9 cellular contexts compared by ENCODE assay signal in the genomic region with DNA sequence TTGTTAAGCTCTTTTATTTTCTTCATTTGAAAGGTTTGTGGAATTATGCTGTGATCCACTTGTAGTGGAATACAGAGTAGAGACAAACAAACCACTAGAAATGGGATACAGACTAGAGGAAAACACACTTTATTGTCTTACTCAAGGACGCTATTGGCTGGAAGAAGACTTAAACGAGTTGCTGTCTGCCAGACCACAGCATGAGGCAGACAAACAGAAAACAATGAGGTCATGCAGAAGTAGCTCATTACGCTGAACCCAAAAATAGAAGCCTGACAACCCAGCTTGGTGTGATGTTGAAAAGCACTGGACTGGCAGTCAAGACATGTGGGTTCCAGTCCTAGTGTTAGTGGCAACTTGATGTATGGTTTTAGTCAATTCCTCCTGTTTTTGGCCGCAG.
DNase-seq lines count a peak whose midpoint lies in the region; ATAC-seq and TF ChIP-seq lines count a peak whose summit lies in the region.
"Had no signal": no experiment of that assay in that cellular context is flagged by ENCODE, and none has a peak within 500 bp of the region (broad histone marks: within the 10 kb centered on the region; RNA-seq: fewer than 3 reads in every experiment).

No MANE protein-coding gene starts in this region.

- H3K27me3 Mint-ChIP-seq in HFFc6 (ENCODE audit: insufficient read depth) (no peaks in the 10 kb centered on the region; the same call in 1 of the 2 replicates), CD14-positive monocyte (ENCODE audit: low read depth in 3 of 3) (peaks cover 0 to 2% (median 0%) of the 10 kb centered on the region in 3 donors)

- H3K27me3 ChIP-seq in BJ (ENCODE audit: control insufficient read depth, insufficient read depth, low read length) (no peaks in the 10 kb centered on the region), layer of hippocampus (ENCODE audit: control insufficient read depth, insufficient read depth, low read length) (no peaks in the 10 kb centered on the region)

- peak overlapping the region; percentile 75 for H3K4me3 Mint-ChIP-seq in HFFc6
- no peak overlapping the region for H3K4me3 Mint-ChIP-seq in CD14-positive monocyte

- intact Hi-C loops in CD14-positive monocyte (cut with micrococcal nuclease) = no loop called here

- peaks cover 6% of the 10 kb centered on the region for H3K9me3 Mint-ChIP-seq in HFFc6
- H3K9me3 Mint-ChIP-seq in CD14-positive monocyte = peaks cover 0 to 3% (median 0%) of the 10 kb centered on the region in 7 donors

- DNase-seq in BJ (ENCODE audit: low read depth) = peak; percentile 93
- peak; percentile 97 for DNase-seq in HFFc6
- peak; percentile 96 for DNase-seq in astrocyte of the hippocampus (ENCODE audit: low read depth, low spot score)
- no peak for DNase-seq in CD14-positive monocyte (ENCODE audit: low spot score)
- no peak for DNase-seq in GF-D8 (lab: John Stamatoyannopoulos, UW)
- DNase-seq: activated CD4-positive, alpha-beta T cell treated with anti-CD3 and anti-CD28 coated beads, Interleukin-2, amount 50 U/mL, for 1 hour had no signal

- POLR2A ChIA-PET in BJ (lab: Charles Lee) = no interaction called here

- TF ChIP-seq CTCF in BJ (IDR thresholded peaks at IDR 0.05; ENCODE audit: insufficient read depth, low read depth, low read length) = no peak
- TF ChIP-seq CTCF in HFFc6 (IDR thresholded peaks at IDR 0.05) = no peak
- no peak for TF ChIP-seq CTCF in CD14-positive monocyte (IDR thresholded peaks at IDR 0.05)

- H3K4me1 Mint-ChIP-seq in HFFc6 (ENCODE audit: low read depth) (peaks cover 89% of the 10 kb centered on the region), CD14-positive monocyte (no peaks in the 10 kb centered on the region)

- no peak overlapping the region for H3K4me3 ChIP-seq in BJ (ENCODE audit: low read depth, low read length)

- no peaks in the 10 kb centered on the region for H3K36me3 ChIP-seq in BJ (ENCODE audit: control insufficient read depth, insufficient read depth, low read length)

- CTCF ChIA-PET in BJ (lab: Yijun Ruan, JAX) = interaction anchor here (1.5 kb wide), 1 partner anchor 19 kb away, joined by 6 read pairs; no protein-coding TSS in a partner anchor

- H3K27ac ChIP-seq in layer of hippocampus (ENCODE audit: low read depth, low read length) = peak overlapping the region; percentile 21

- ATAC-seq in GM19395 (IDR thresholded peaks at IDR 0.05; ENCODE audit: unreplicated experiment) (no peak), GM21360 (IDR thresholded peaks at IDR 0.05; ENCODE audit: unreplicated experiment) (no peak)

- H3K27ac Mint-ChIP-seq in HFFc6 = peak overlapping the region; percentile 98
- H3K27ac Mint-ChIP-seq in CD14-positive monocyte = no peak overlapping the region

- H3K36me3 Mint-ChIP-seq in HFFc6 (ENCODE audit: low read depth) (peaks cover 9% of the 10 kb centered on the region), CD14-positive monocyte (no peaks in the 10 kb centered on the region)

Comparison
In these comparisons a context has a peak if more than half of its experiments do, and no peak if none do; other contexts are left out.
1. DNase-seq: peak in BJ (single experiment), HFFc6 (single experiment) and astrocyte of the hippocampus (single experiment); none in CD14-positive monocyte (single experiment) and GF-D8 (single experiment).